In genomic region chr10:113600569-113600968, GRCh38 we compare ENCODE assay signal across 28 cellular contexts. TPM values are rescaled to one million over a fixed set of nuclear protein-coding genes. Genes with fewer than 3 reads are reported as not detected.
"Had no signal": no experiment of that assay in that cellular context is flagged by ENCODE, and none has a peak within 500 bp of the region (broad histone marks: within the 10 kb centered on the region; RNA-seq: fewer than 3 reads in every experiment).

No MANE protein-coding gene starts in this region.

- H3K27ac Mint-ChIP-seq: naive thymus-derived CD8-positive, alpha-beta T cell; progenitor cell of endocrine pancreas; stimulated activated naive B cell treated with anti-CD40 and anti-IgM and Interleukin-4, amounts not matched to agents 10 μg/mL and 1 μg/mL and 100 μg/mL, for 72 hours had no signal

- H3K4me3 Mint-ChIP-seq: naive thymus-derived CD8-positive, alpha-beta T cell; stimulated activated naive B cell treated with anti-CD40 and anti-IgM and Interleukin-4, amounts not matched to agents 10 μg/mL and 1 μg/mL and 100 μg/mL, for 72 hours had no signal

- DNase-seq: head of caudate nucleus; hippocampal formation; kidney glomerular epithelial cell; left cardiac atrium; lower lobe of right lung; mammary epithelial cell; mesenchymal stem cell; naive thymus-derived CD8-positive, alpha-beta T cell; ovary; retina; right cardiac atrium; sigmoid colon; small intestine; spleen; stimulated activated CD4-positive, alpha-beta T cell treated with anti-CD3 and anti-CD28 coated beads, Interleukin-4, amount 100 ng/mL, for 4 hours; stimulated activated CD8-positive, alpha-beta memory T cell treated with anti-CD3 and anti-CD28 coated beads, Interleukin-4, amount 100 ng/mL, for 48 hours; stimulated activated naive B cell treated with anti-CD40 and anti-IgM and Interleukin-4, amounts not matched to agents 10 μg/mL and 1 μg/mL and 100 μg/mL, for 72 hours; stimulated activated naive CD8-positive, alpha-beta T cell treated with anti-CD3 and anti-CD28 coated beads, Interleukin-15, Interleukin-2, amounts not matched to agents 100 U/mL and 50 U/mL, for 24 hours; stomach; testis; thyroid gland; transverse colon; upper lobe of right lung had no signal

- H3K27ac ChIP-seq: lower lobe of right lung, ovary, sigmoid colon, spleen, stomach, testis, thyroid gland, transverse colon, upper lobe of right lung had no signal

- H3K27me3 ChIP-seq: ovary, sigmoid colon, stomach, testis, thyroid gland, transverse colon had no signal

- H3K4me1 Mint-ChIP-seq: naive thymus-derived CD8-positive, alpha-beta T cell; stimulated activated naive B cell treated with anti-CD40 and anti-IgM and Interleukin-4, amounts not matched to agents 10 μg/mL and 1 μg/mL and 100 μg/mL, for 72 hours had no signal

- H3K4me3 ChIP-seq: lower lobe of right lung, ovary, sigmoid colon, spleen, stomach, testis, thyroid gland, transverse colon, upper lobe of right lung had no signal

- H3K9me3 ChIP-seq: lower lobe of right lung, ovary, sigmoid colon, testis, thyroid gland, transverse colon, upper lobe of right lung had no signal

- ATAC-seq: left cardiac atrium; left lobe of liver; lower lobe of right lung; naive thymus-derived CD8-positive, alpha-beta T cell; right cardiac atrium; stimulated activated naive B cell treated with anti-CD40 and anti-IgM and Interleukin-4, amounts not matched to agents 10 μg/mL and 1 μg/mL and 100 μg/mL, for 72 hours; stimulated activated naive CD8-positive, alpha-beta T cell treated with anti-CD3 and anti-CD28 coated beads, Interleukin-15, Interleukin-2, amounts not matched to agents 100 U/mL and 50 U/mL, for 24 hours; upper lobe of right lung had no signal

- H3K4me1 ChIP-seq: lower lobe of right lung, sigmoid colon, spleen, stomach, testis, thyroid gland, transverse colon, upper lobe of right lung had no signal

- H3K36me3 Mint-ChIP-seq: naive thymus-derived CD8-positive, alpha-beta T cell; stimulated activated naive B cell treated with anti-CD40 and anti-IgM and Interleukin-4, amounts not matched to agents 10 μg/mL and 1 μg/mL and 100 μg/mL, for 72 hours had no signal

- H3K36me3 ChIP-seq: lower lobe of right lung, ovary, sigmoid colon, spleen, stomach, thyroid gland, transverse colon, upper lobe of right lung had no signal

RNA-seq across cellular contexts. Expression of gene HABP2, which starts 47.7 kb away (rescaled TPM):
- total RNA-seq: left cardiac atrium; mammary epithelial cell; naive thymus-derived CD8-positive, alpha-beta T cell; omental fat pad; sigmoid colon; spleen; thyroid gland; transverse colon had no signal
- polyA plus RNA-seq: keratinocyte; mammary epithelial cell; naive thymus-derived CD8-positive, alpha-beta T cell; neural cell; sigmoid colon; spleen had no signal
